Comparison of ENCODE assay signal across 30 cellular contexts in the genomic region with DNA sequence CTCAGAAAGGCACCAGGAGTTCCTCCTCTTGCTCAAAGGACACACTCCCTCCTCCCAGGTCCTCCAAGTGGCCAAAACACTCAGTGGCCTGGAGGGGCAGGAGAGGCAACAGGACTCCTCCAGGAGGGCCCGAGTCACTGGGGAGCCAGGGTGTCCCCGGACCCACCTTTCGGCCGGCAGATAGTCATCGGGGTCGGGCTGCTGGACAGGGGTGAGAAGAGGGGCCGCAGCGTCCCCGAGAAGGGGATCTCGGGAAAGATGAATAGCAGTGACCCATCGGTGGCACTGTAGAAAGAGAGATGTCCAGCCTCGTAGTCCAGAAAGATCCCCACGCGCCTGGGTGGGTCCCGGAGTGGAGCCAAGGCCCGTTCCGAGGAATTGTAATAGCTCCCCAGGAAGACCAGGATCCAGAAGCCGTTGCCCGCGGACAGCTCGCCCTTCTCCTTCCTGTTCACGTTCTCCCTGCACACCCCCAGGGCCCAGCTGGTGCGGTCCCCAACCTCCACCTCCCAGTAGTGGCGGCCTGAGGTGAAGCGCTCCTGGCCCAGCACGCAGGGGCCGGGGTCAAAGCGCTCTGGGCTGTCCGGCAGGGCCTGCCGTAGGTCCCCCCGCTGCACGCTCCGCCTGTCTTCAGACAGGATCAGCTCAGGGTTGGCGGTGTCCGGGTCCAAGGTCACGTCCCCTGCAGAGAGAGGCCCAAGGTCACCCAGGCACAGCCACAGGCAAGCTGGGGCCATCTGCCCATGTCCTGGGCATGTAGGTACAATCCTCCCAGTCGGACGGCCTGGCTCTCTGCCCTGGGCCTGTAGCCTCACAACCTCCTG. TPM values are rescaled to one million over a fixed set of nuclear protein-coding genes. Genes with fewer than 3 reads are reported as not detected.
DNase-seq lines count a peak whose midpoint lies in the region; ATAC-seq and TF ChIP-seq lines count a peak whose summit lies in the region.
"Had no signal": no experiment of that assay in that cellular context is flagged by ENCODE, and none has a peak within 500 bp of the region (broad histone marks: within the 10 kb centered on the region; RNA-seq: fewer than 3 reads in every experiment).

No MANE protein-coding gene starts in this region.

- no peak overlapping the region for H3K4me3 ChIP-seq in H7 (ENCODE audit: insufficient read depth, low read depth, low read length)
- H3K4me3 ChIP-seq in Peyer's patch, result no peak overlapping the region
- H3K4me3 ChIP-seq in WERI-Rb-1 (ENCODE audit: low read depth, low read length), result no peak overlapping the region
- H3K4me3 ChIP-seq: gastrocnemius medialis had no signal

- peak; percentile 16 for ATAC-seq in left lobe of liver
- no peak for ATAC-seq in sciatic nerve
- no peak for ATAC-seq in HG02571 (IDR thresholded peaks at IDR 0.05; ENCODE audit: unreplicated experiment)
- ATAC-seq: gastrocnemius medialis; naive thymus-derived CD4-positive, alpha-beta T cell; PC-3; Right ventricle myocardium inferior had no signal

- H3K4me1 ChIP-seq in Peyer's patch, result no peaks in the 10 kb centered on the region
- H3K4me1 ChIP-seq: Caco-2, gastrocnemius medialis had no signal

- H3K9me3 ChIP-seq in Peyer's patch (no peaks in the 10 kb centered on the region), WERI-Rb-1 (ENCODE audit: severe bottlenecking) (no peaks in the 10 kb centered on the region)
- H3K9me3 ChIP-seq: Caco-2, gastrocnemius medialis had no signal

- H3K27me3 ChIP-seq in H7 (ENCODE audit: control insufficient read depth, insufficient read depth, low read length) (no peaks in the 10 kb centered on the region), Peyer's patch (no peaks in the 10 kb centered on the region), WERI-Rb-1 (ENCODE audit: insufficient read depth, low read depth, severe bottlenecking) (no peaks in the 10 kb centered on the region)
- H3K27me3 ChIP-seq: gastrocnemius medialis had no signal

- intact Hi-C loops in sciatic nerve (cut with DNase I), result no loop called here

- TF ChIP-seq CTCF in Peyer's patch (IDR thresholded peaks at IDR 0.05), result no peak
- no peak for TF ChIP-seq CTCF in WERI-Rb-1 (IDR thresholded peaks at IDR 0.05; ENCODE audit: low read depth, low read length)

- peaks cover 16% of the 10 kb centered on the region for H3K36me3 ChIP-seq in H7 (replicated peaks; ENCODE audit: control insufficient read depth, insufficient read depth, low read length)
- H3K36me3 ChIP-seq in Peyer's patch, result peaks cover 0 to 65% (median 0%) of the 10 kb centered on the region in 3 donors
- no peaks in the 10 kb centered on the region for H3K36me3 ChIP-seq in WERI-Rb-1

- TF ChIP-seq POLR2A in Peyer's patch (IDR thresholded peaks at IDR 0.05), result no peak

- no peak overlapping the region for H3K27ac ChIP-seq in Peyer's patch
- no peak overlapping the region for H3K27ac ChIP-seq in WERI-Rb-1
- H3K27ac ChIP-seq: C4-2B, gastrocnemius medialis had no signal

- peak; percentile 35 for DNase-seq in H7
- peak in 2 of 3 donors; percentile 42 to 43 for DNase-seq in Peyer's patch
- no peak for DNase-seq in left lobe of liver (ENCODE audit: low spot score)
- peak; percentile 57 for DNase-seq in sciatic nerve (ENCODE audit: low spot score)
- DNase-seq in NOMO-1 treated with dmso at 0.1 percent for 144 hours (lab: John Stamatoyannopoulos, UW; ENCODE audit: unreplicated experiment), result no peak
- no peak for DNase-seq in WERI-Rb-1
- no peak for DNase-seq in kidney glomerular epithelial cell (lab: John Stamatoyannopoulos, UW)
- DNase-seq: activated CD4-positive, alpha-beta memory T cell treated with anti-CD3 and anti-CD28 coated beads for 36 hours; activated CD4-positive, alpha-beta T cell treated with anti-CD3 and anti-CD28 coated beads for 1 hour; activated naive CD4-positive, alpha-beta T cell treated with anti-CD3 and anti-CD28 coated beads, Interleukin-2, amount 50 U/mL, for 16 hours; amygdala; effector CD4-positive, alpha-beta T cell; gastrocnemius medialis; left cardiac atrium; midbrain; naive thymus-derived CD4-positive, alpha-beta T cell; NCI-H1092 treated with DMSO at 0.1 percent for 48 hours; NCI-H1930; NCI-H526; NK-92 treated with Interleukin-12 subunit alpha and Interleukin-12 subunit beta, amount 100 ng/mL, for 24 hours; nucleus accumbens; PC-3; stimulated activated naive CD4-positive, alpha-beta T cell had no signal

RNA-seq across cellular contexts. Expression of a gene that starts 11.9 kb away (rescaled TPM):
- total RNA-seq in H7 (2014; rRNA removed; shearing (Covaris generic)), result 39.0 and 50.2 TPM in 2 replicates
- total RNA-seq in Peyer's patch (10 to 100 TPM; 29.6 to 62.6 (median 32.1) TPM), left lobe of liver (7.3 TPM), sciatic nerve (18.1 TPM)

RNA-seq across cellular contexts. Expression of a gene that starts 21.9 kb away (rescaled TPM):
- 4.9 and 5.6 TPM in 2 replicates for total RNA-seq in H7 (2014; rRNA removed; shearing (Covaris generic))
- 1 to 10 TPM in 2 of 4 donors, not detected in 2; 2.5 to 2.7 TPM for total RNA-seq in Peyer's patch
- not detected for total RNA-seq in left lobe of liver
- total RNA-seq in sciatic nerve, result 1.2 TPM
- total RNA-seq: G401, gastrocnemius medialis, M059J, PC-3, pulmonary artery endothelial cell had no signal

Comparison
In these comparisons a context has a peak if more than half of its experiments do, and no peak if none do; other contexts are left out.
1. DNase-seq: peak in H7 (single experiment), Peyer's patch (2 of 3) and sciatic nerve (single experiment); none in left lobe of liver (single experiment), NOMO-1 treated with dmso at 0.1 percent for 144 hours (single experiment), WERI-Rb-1 (single experiment) and kidney glomerular epithelial cell (single experiment).